ENCODE assay signal across 9 cellular contexts in the genomic region with DNA sequence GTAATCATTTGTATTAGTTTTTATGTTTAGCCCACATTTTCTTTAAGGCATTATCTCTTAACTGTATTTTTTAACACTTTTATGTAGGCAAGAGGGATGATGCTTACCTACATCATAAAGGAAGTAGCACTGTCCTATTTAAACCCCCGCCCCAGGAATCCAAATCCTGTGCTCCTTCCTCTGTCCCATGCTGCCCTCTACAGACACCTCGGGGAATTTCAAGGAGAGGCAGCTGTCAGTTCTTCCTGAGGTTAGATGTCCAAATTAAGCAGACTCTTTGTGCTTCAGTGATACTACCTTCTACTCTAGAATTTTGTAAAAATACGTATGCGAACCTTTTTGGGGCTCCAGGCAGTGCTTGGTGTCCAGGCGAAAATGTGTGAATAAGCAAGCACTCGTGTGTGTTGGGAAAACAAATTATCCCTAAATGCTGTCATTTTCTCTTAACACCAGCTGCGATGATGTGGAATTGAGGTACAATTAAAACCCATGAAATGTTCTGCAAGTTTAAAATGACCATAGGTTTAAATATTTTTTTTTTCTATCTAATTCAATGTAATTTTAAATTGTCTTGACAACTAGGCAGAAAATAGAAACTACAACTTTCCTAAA. TPM values are rescaled to one million over a fixed set of nuclear protein-coding genes. Genes with fewer than 3 reads are reported as not detected.
DNase-seq lines count a peak whose midpoint lies in the region; ATAC-seq and TF ChIP-seq lines count a peak whose summit lies in the region.
"Had no signal": no experiment of that assay in that cellular context is flagged by ENCODE, and none has a peak within 500 bp of the region (broad histone marks: within the 10 kb centered on the region; RNA-seq: fewer than 3 reads in every experiment).

No MANE protein-coding gene starts in this region.

- WGBS in esophagus squamous epithelium, 2 donors: 21 to 29% methylated on average over 5 to 7 of the region's 7 CpGs

- H3K27ac Mint-ChIP-seq in stimulated activated naive B cell treated with anti-CD40 and anti-IgM and Interleukin-4, amounts not matched to agents 10 μg/mL and 1 μg/mL and 100 μg/mL, for 72 hours: no peak overlapping the region
- no peak overlapping the region for H3K27ac Mint-ChIP-seq in naive thymus-derived CD8-positive, alpha-beta T cell

- no peak for TF ChIP-seq POLR2A in esophagus squamous epithelium (IDR thresholded peaks at IDR 0.05)

- no peak for ATAC-seq in stimulated activated naive B cell treated with anti-CD40 and anti-IgM and Interleukin-4, amounts not matched to agents 10 μg/mL and 1 μg/mL and 100 μg/mL, for 72 hours (replicated peaks)
- no peak for ATAC-seq in naive thymus-derived CD8-positive, alpha-beta T cell

- no peaks in the 10 kb centered on the region for H3K4me1 Mint-ChIP-seq in stimulated activated naive B cell treated with anti-CD40 and anti-IgM and Interleukin-4, amounts not matched to agents 10 μg/mL and 1 μg/mL and 100 μg/mL, for 72 hours
- no peaks in the 10 kb centered on the region for H3K4me1 Mint-ChIP-seq in naive thymus-derived CD8-positive, alpha-beta T cell

- H3K36me3 ChIP-seq in esophagus squamous epithelium: no peaks in the 10 kb centered on the region
- H3K36me3 ChIP-seq: BLaER1 had no signal

- no peaks in the 10 kb centered on the region for H3K4me1 ChIP-seq in esophagus squamous epithelium
- H3K4me1 ChIP-seq: BLaER1 had no signal

- no peak overlapping the region for H3K4me3 Mint-ChIP-seq in stimulated activated naive B cell treated with anti-CD40 and anti-IgM and Interleukin-4, amounts not matched to agents 10 μg/mL and 1 μg/mL and 100 μg/mL, for 72 hours
- H3K4me3 Mint-ChIP-seq in naive thymus-derived CD8-positive, alpha-beta T cell: no peak overlapping the region

- H3K9me3 ChIP-seq in esophagus squamous epithelium: no peaks in the 10 kb centered on the region

- H3K27me3 ChIP-seq in esophagus squamous epithelium: peaks cover 0 to 8% (median 0%) of the 10 kb centered on the region in 4 donors
- H3K27me3 ChIP-seq: BLaER1 had no signal

- DNase-seq in NCI-H1105 treated with DMSO at 0.1 percent for 48 hours (lab: John Stamatoyannopoulos, UW) (peak; percentile 24), NCI-H1105 (lab: John Stamatoyannopoulos, UW) (no peak), GM20000 (ENCODE audit: low spot score) (no peak), RPMI8226 (peak; percentile 56), esophagus squamous epithelium (lab: John Stamatoyannopoulos, UW) (no peak)
- DNase-seq in stimulated activated naive B cell treated with anti-CD40 and anti-IgM and Interleukin-4, amounts not matched to agents 10 μg/mL and 1 μg/mL and 100 μg/mL, for 72 hours: peak; percentile 8
- no peak for DNase-seq in naive thymus-derived CD8-positive, alpha-beta T cell
- no peak for DNase-seq in central memory CD4-positive, alpha-beta T cell

- peaks cover 5% of the 10 kb centered on the region in 2 donors for H3K9me3 Mint-ChIP-seq in stimulated activated naive B cell treated with anti-CD40 and anti-IgM and Interleukin-4, amounts not matched to agents 10 μg/mL and 1 μg/mL and 100 μg/mL, for 72 hours
- H3K9me3 Mint-ChIP-seq in naive thymus-derived CD8-positive, alpha-beta T cell: peaks cover 0 to 17% (median 3%) of the 10 kb centered on the region in 9 donors

- H3K27ac ChIP-seq in esophagus squamous epithelium: no peak overlapping the region
- H3K27ac ChIP-seq: BLaER1 had no signal

- POLR2A ChIA-PET in naive thymus-derived CD8-positive, alpha-beta T cell (lab: Charles Lee): no interaction called here

- peaks cover 0 to 2% of the 10 kb centered on the region in 2 donors for H3K36me3 Mint-ChIP-seq in stimulated activated naive B cell treated with anti-CD40 and anti-IgM and Interleukin-4, amounts not matched to agents 10 μg/mL and 1 μg/mL and 100 μg/mL, for 72 hours
- H3K36me3 Mint-ChIP-seq in naive thymus-derived CD8-positive, alpha-beta T cell: no peaks in the 10 kb centered on the region

- H3K27me3 Mint-ChIP-seq in stimulated activated naive B cell treated with anti-CD40 and anti-IgM and Interleukin-4, amounts not matched to agents 10 μg/mL and 1 μg/mL and 100 μg/mL, for 72 hours: peaks cover 28 to 41% of the 10 kb centered on the region in 2 donors
- H3K27me3 Mint-ChIP-seq in naive thymus-derived CD8-positive, alpha-beta T cell: peaks cover 27 to 58% (median 33%) of the 10 kb centered on the region in 5 donors

- TF ChIP-seq CTCF in GM20000 (IDR thresholded peaks at IDR 0.05; ENCODE audit: extremely low read depth, missing control alignments) (peak; percentile 47), esophagus squamous epithelium (IDR thresholded peaks at IDR 0.05) (peak; percentile 17 to 85 (median 58))

- intact Hi-C loops in esophagus squamous epithelium (cut with DNase I): loop anchor here (5.0 kb wide), 1 partner anchor 36 kb away; no protein-coding TSS in a partner anchor

- H3K4me3 ChIP-seq in esophagus squamous epithelium: no peak overlapping the region
- H3K4me3 ChIP-seq: BLaER1 had no signal

RNA-seq across cellular contexts. Expression of a gene that starts 19.2 kb away (rescaled TPM):
- total RNA-seq in esophagus squamous epithelium: 100 to 1,000 TPM in 3 of 4 donors, 10 to 100 TPM in 1; 87.9 to 720 (median 367) TPM
- not detected for total RNA-seq in naive thymus-derived CD8-positive, alpha-beta T cell
- not detected for polyA plus RNA-seq in naive thymus-derived CD8-positive, alpha-beta T cell

RNA-seq across cellular contexts. Expression of a gene that starts 22.8 kb away (rescaled TPM):
- 1 to 10 TPM in 1 of 4 donors, not detected in 3; 1.2 TPM for total RNA-seq in esophagus squamous epithelium
- total RNA-seq in naive thymus-derived CD8-positive, alpha-beta T cell: not detected
- polyA plus RNA-seq in naive thymus-derived CD8-positive, alpha-beta T cell: not detected

RNA-seq across cellular contexts. Expression of a gene that starts 33.1 kb away (rescaled TPM):
- total RNA-seq in esophagus squamous epithelium: 10 to 100 TPM in 1 of 4 donors, 1 to 10 TPM in 2, under 1 TPM in 1; 0.76 to 10.0 (median 2.4) TPM
- total RNA-seq in naive thymus-derived CD8-positive, alpha-beta T cell: not detected
- not detected for polyA plus RNA-seq in naive thymus-derived CD8-positive, alpha-beta T cell

RNA-seq across cellular contexts. Expression of a gene that starts 46.9 kb away (rescaled TPM):
- 10 to 100 TPM in 1 of 4 donors, not detected in 3; 19.2 TPM for total RNA-seq in esophagus squamous epithelium
- total RNA-seq in naive thymus-derived CD8-positive, alpha-beta T cell: not detected
- not detected for polyA plus RNA-seq in naive thymus-derived CD8-positive, alpha-beta T cell

Comparison
In these comparisons a context has a peak if more than half of its experiments do, and no peak if none do; other contexts are left out.
1. DNase-seq: peak in NCI-H1105 treated with DMSO at 0.1 percent for 48 hours (single experiment), RPMI8226 (single experiment) and stimulated activated naive B cell treated with anti-CD40 and anti-IgM and Interleukin-4, amounts not matched to agents 10 μg/mL and 1 μg/mL and 100 μg/mL, for 72 hours (single experiment); none in NCI-H1105 (single experiment), GM20000 (single experiment), esophagus squamous epithelium (single experiment), naive thymus-derived CD8-positive, alpha-beta T cell (0 of 10) and central memory CD4-positive, alpha-beta T cell (single experiment).
2. RNA of a gene that starts 19.2 kb away (total RNA-seq): 87.9 to 720 TPM in esophagus squamous epithelium; not detected in naive thymus-derived CD8-positive, alpha-beta T cell; every median in the first group is over 10 times any median in the second.